In the genomic region with DNA sequence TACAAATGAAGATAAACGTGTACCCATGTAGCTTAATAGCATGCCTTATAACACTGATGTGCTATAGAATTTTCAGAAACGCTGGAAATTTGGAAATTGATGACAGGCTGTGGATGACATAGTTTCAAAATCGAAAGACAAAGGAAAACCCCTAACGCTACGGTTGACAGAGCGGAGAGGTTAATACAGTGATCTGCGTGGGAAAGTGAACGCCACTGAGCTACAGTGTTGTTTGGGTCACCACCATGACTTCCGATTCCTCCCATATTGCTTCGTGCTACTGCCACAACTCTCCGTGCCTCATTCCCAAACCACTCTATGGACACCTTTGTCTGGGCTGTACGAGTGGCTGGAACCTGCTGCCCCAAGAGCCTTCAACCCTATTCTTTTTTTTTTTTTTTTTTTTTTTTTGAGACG, we compare ENCODE assay signal across 8 cellular contexts. TPM values are rescaled to one million over a fixed set of nuclear protein-coding genes. Genes with fewer than 3 reads are reported as not detected.
DNase-seq lines count a peak whose midpoint lies in the region; ATAC-seq and TF ChIP-seq lines count a peak whose summit lies in the region.

No MANE protein-coding gene starts in this region.

- H3K27me3 ChIP-seq in rectal smooth muscle tissue (ENCODE audit: control insufficient read depth, insufficient read depth, low read length) (peaks cover 50% of the 10 kb centered on the region), thyroid gland (peaks cover 62% of the 10 kb centered on the region)

- no peaks in the 10 kb centered on the region for H3K9me3 ChIP-seq in thyroid gland

- TF ChIP-seq CTCF in activated B cell treated with CpG ODN at 0.5 μM for 24 hours (IDR thresholded peaks at IDR 0.05) (no peak), thyroid gland (IDR thresholded peaks at IDR 0.05) (no peak)

- intact Hi-C loops in activated B cell treated with CpG ODN at 0.5 μM for 24 hours (cut with micrococcal nuclease), result loop anchor here (1.0 to 5.0 kb wide), 4 partner anchors 13 to 1881 kb away; a partner anchor contains a TSS
- intact Hi-C loops in thyroid gland (cut with DNase I), result no loop called here

- no peak for TF ChIP-seq POLR2A in thyroid gland (IDR thresholded peaks at IDR 0.05)

- H3K4me3 Mint-ChIP-seq in activated B cell treated with CpG ODN at 0.5 μM for 24 hours, result peak overlapping the region; percentile 82

- DNase-seq in activated B cell treated with CpG ODN at 0.5 μM for 24 hours (no peak), DMS 273 treated with DMSO at 0.1 percent for 48 hours (lab: John Stamatoyannopoulos, UW) (no peak), thyroid gland (no peak)

- POLR2A ChIA-PET in activated B cell treated with CpG ODN at 0.5 μM for 24 hours (lab: Charles Lee), result interaction anchor here (0.5 to 0.7 kb wide), 3 partner anchors 41 to 763 kb away, joined by 4 to 8 read pairs (median 5); no protein-coding TSS in a partner anchor

- H3K4me1 Mint-ChIP-seq in activated B cell treated with CpG ODN at 0.5 μM for 24 hours, result peaks cover 28% of the 10 kb centered on the region

- H3K4me3 ChIP-seq in rectal smooth muscle tissue (ENCODE audit: low read length) (peak overlapping the region; percentile 64), thyroid gland (replicated peaks in 1 of 3) (no peak overlapping the region)

- H3K27me3 Mint-ChIP-seq in activated B cell treated with CpG ODN at 0.5 μM for 24 hours, result peaks cover 43% of the 10 kb centered on the region

- ATAC-seq in GM18873 (IDR thresholded peaks at IDR 0.05; ENCODE audit: low FRiP score, unreplicated experiment), result peak; percentile 33
- ATAC-seq in HG02763 (IDR thresholded peaks at IDR 0.05; ENCODE audit: unreplicated experiment), result peak; percentile 46
- peak; percentile 51 for ATAC-seq in activated B cell treated with CpG ODN at 0.5 μM for 24 hours (ENCODE audit: low read depth)
- no peak for ATAC-seq in GM21367 (IDR thresholded peaks at IDR 0.05; ENCODE audit: unreplicated experiment)
- no peak for ATAC-seq in HG03378 (IDR thresholded peaks at IDR 0.05; ENCODE audit: unreplicated experiment)

- peaks cover 14% of the 10 kb centered on the region for H3K9me3 Mint-ChIP-seq in activated B cell treated with CpG ODN at 0.5 μM for 24 hours

- CTCF ChIA-PET in activated B cell treated with CpG ODN at 0.5 μM for 24 hours (lab: Charles Lee), result no interaction called here

- H3K36me3 Mint-ChIP-seq in activated B cell treated with CpG ODN at 0.5 μM for 24 hours (ENCODE audit: low read depth), result peaks cover 2% of the 10 kb centered on the region

- H3K36me3 ChIP-seq in rectal smooth muscle tissue (ENCODE audit: control insufficient read depth, insufficient read depth, low read length), result no peaks in the 10 kb centered on the region
- no peaks in the 10 kb centered on the region for H3K36me3 ChIP-seq in thyroid gland

- WGBS in thyroid gland, 2 donors, result 10 to 13% methylated on average over 13 of the region's 13 CpGs

- H3K27ac ChIP-seq in rectal smooth muscle tissue (ENCODE audit: low read depth, low read length) (no peak overlapping the region), thyroid gland (no peak overlapping the region)

- H3K9ac ChIP-seq in rectal smooth muscle tissue (ENCODE audit: low read length), result no peak overlapping the region

- peaks cover 4% of the 10 kb centered on the region for H3K4me1 ChIP-seq in rectal smooth muscle tissue (ENCODE audit: control insufficient read depth, insufficient read depth, low read length)
- H3K4me1 ChIP-seq in thyroid gland, result peaks cover 8 to 31% of the 10 kb centered on the region in 2 donors

- peak overlapping the region; percentile 70 for H3K27ac Mint-ChIP-seq in activated B cell treated with CpG ODN at 0.5 μM for 24 hours

RNA-seq across cellular contexts. Expression of a gene that starts 7.3 kb away (rescaled TPM):
- total RNA-seq in activated B cell treated with CpG ODN at 0.5 μM for 24 hours (not detected in 2 replicates), thyroid gland (not detected)

Comparison
In these comparisons a context has a peak if more than half of its experiments do, and no peak if none do; other contexts are left out.
1. ATAC-seq: peak in GM18873 (single experiment), HG02763 (single experiment) and activated B cell treated with CpG ODN at 0.5 μM for 24 hours (single experiment); none in GM21367 (single experiment) and HG03378 (single experiment).